ENCODE assay signal across 8 cellular contexts in genomic region chr7:41955475-41956243, GRCh38.
DNase-seq lines count a peak whose midpoint lies in the region; ATAC-seq and TF ChIP-seq lines count a peak whose summit lies in the region.

No MANE protein-coding gene starts in this region.

- peaks cover 85% of the 10 kb centered on the region for H3K27me3 Mint-ChIP-seq in Calu3 (ENCODE audit: unreplicated experiment)

- no peaks in the 10 kb centered on the region for H3K36me3 Mint-ChIP-seq in Calu3 (ENCODE audit: insufficient read depth, unreplicated experiment)

- H3K27ac ChIP-seq in Panc1 (ENCODE audit: low read length), result peak overlapping the region; percentile 72

- no peaks in the 10 kb centered on the region for H3K9me3 ChIP-seq in Panc1 (ENCODE audit: control insufficient read depth, insufficient read depth, low read depth, low read length)

- POLR2A ChIA-PET in Panc1 (lab: Charles Lee), result no interaction called here

- no peak overlapping the region for H3K4me3 Mint-ChIP-seq in Calu3 (ENCODE audit: low read depth, unreplicated experiment)

- peaks cover 29% of the 10 kb centered on the region for H3K4me1 ChIP-seq in Panc1 (ENCODE audit: control insufficient read depth, insufficient read depth, low read length)

- H3K27ac Mint-ChIP-seq in Calu3 (ENCODE audit: unreplicated experiment), result no peak overlapping the region

- no TSS peak for BruUV-seq in Calu3 (replicated peaks; lab: Mats Ljungman, UMichigan)
- no TSS peak for BruUV-seq in Panc1 (replicated peaks; lab: Mats Ljungman, UMichigan)

- no peaks in the 10 kb centered on the region for H3K27me3 ChIP-seq in Panc1 (ENCODE audit: control insufficient read depth, insufficient read depth, low read length)

- no peaks in the 10 kb centered on the region for H3K36me3 ChIP-seq in Panc1 (ENCODE audit: control insufficient read depth, insufficient read depth, low read length)

- H3K9me3 Mint-ChIP-seq in Calu3 (ENCODE audit: low read depth, unreplicated experiment), result no peaks in the 10 kb centered on the region

- peak; percentile 96 for ATAC-seq in Panc1
- ATAC-seq in HG02763 (IDR thresholded peaks at IDR 0.05; ENCODE audit: unreplicated experiment), result no peak
- no peak for ATAC-seq in HG03565 (IDR thresholded peaks at IDR 0.05; ENCODE audit: unreplicated experiment)

- intact Hi-C loops in Calu3 (cut with micrococcal nuclease; ENCODE audit: unreplicated experiment), result no loop called here
- intact Hi-C loops in Panc1 (cut with micrococcal nuclease; ENCODE audit: unreplicated experiment), result no loop called here

- in situ Hi-C loops in Panc1 (cut with HindIII; ENCODE audit: low pct_unique_long_range_greater_than_20kb, low sequenced_read_pairs), result no loop called here

- TF ChIP-seq CTCF in Calu3 (IDR thresholded peaks at IDR 0.05; ENCODE audit: unreplicated experiment), result no peak
- no peak for TF ChIP-seq CTCF in Panc1 (IDR thresholded peaks at IDR 0.05)

- H3K4me3 ChIP-seq in Panc1 (ENCODE audit: low read depth in 2 of 2, low read length in 2 of 2), result no peak overlapping the region; a peak in 1 of 4 replicates

- peak; percentile 35 for DNase-seq in Calu3
- no peak for DNase-seq in Panc1 (ENCODE audit: low read depth, low spot score)
- peak; percentile 95 for DNase-seq in epidermal melanocyte (ENCODE audit: insufficient read length, low spot score)
- peak; percentile 81 for DNase-seq in midbrain (lab: John Stamatoyannopoulos, UW)
- DNase-seq in stimulated activated CD4-positive, alpha-beta T cell treated with anti-CD3 and anti-CD28 coated beads, Interleukin-15, amount 100 ng/mL, for 24 hours, result no peak
- no peak for DNase-seq in activated naive CD4-positive, alpha-beta T cell treated with Interleukin-2 at 50 U/mL for 16 hours

- CTCF ChIA-PET in Calu3 (lab: Charles Lee), result interaction anchor here (0.6 to 1.1 kb wide), 2 partner anchors 15 to 25 kb away, joined by 3 read pairs; no protein-coding TSS in a partner anchor
- CTCF ChIA-PET in Panc1 (lab: Charles Lee), result interaction anchor here (3.5 kb wide), 1 partner anchor 12 kb away, joined by 15 read pairs; no protein-coding TSS in a partner anchor

- H3K4me1 Mint-ChIP-seq in Calu3 (ENCODE audit: low read depth, unreplicated experiment), result no peaks in the 10 kb centered on the region

Comparison
In these comparisons a context has a peak if more than half of its experiments do, and no peak if none do; other contexts are left out.
1. DNase-seq: peak in Calu3 (single experiment), epidermal melanocyte (single experiment) and midbrain (single experiment); none in Panc1 (single experiment), stimulated activated CD4-positive, alpha-beta T cell treated with anti-CD3 and anti-CD28 coated beads, Interleukin-15, amount 100 ng/mL, for 24 hours (single experiment) and activated naive CD4-positive, alpha-beta T cell treated with Interleukin-2 at 50 U/mL for 16 hours (single experiment).